Comparison of ENCODE assay signal across 21 cellular contexts in the genomic region with DNA sequence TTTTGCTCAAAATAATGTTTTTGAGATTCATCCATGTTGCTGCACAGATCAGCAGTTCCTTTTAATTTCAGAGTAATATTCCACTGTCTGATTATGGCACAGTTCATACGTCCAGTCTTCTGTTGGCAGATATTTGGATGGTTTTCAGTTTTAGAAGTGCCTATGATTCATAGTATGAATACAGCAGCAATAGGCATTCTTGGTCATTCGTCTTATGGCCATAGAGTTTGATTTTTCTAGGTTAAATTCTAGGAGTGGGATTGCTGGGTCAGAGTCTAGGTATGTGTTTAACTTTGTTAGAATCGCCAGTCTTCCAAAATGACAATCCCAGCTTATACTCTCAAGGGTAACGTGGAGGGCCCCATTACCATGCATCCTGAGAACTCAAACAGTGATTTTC. TPM values are rescaled to one million over a fixed set of nuclear protein-coding genes. Genes with fewer than 3 reads are reported as not detected.
DNase-seq lines count a peak whose midpoint lies in the region; ATAC-seq and TF ChIP-seq lines count a peak whose summit lies in the region.
"Had no signal": no experiment of that assay in that cellular context is flagged by ENCODE, and none has a peak within 500 bp of the region (broad histone marks: within the 10 kb centered on the region; RNA-seq: fewer than 3 reads in every experiment).

No MANE protein-coding gene starts in this region.

- peak; percentile 1 for DNase-seq in RPMI8226
- peak; percentile 41 for DNase-seq in choroid plexus epithelial cell (ENCODE audit: low read depth)
- DNase-seq in iris pigment epithelial cell (ENCODE audit: low read depth): peak; percentile 52
- no peak for DNase-seq in aorta
- DNase-seq in activated gamma-delta T cell (lab: John Stamatoyannopoulos, UW): no peak
- DNase-seq in SHP77 (lab: John Stamatoyannopoulos, UW): no peak
- DNase-seq: activated CD4-positive, CD25-positive, alpha-beta regulatory T cell; activated CD8-positive, alpha-beta T cell treated with anti-CD3 and anti-CD28 coated beads for 36 hours; activated naive CD4-positive, alpha-beta T cell; activated T-cell treated with anti-CD3 and anti-CD28 coated beads, Interleukin-2, amount 50 U/mL, for 1 hour; anterior cingulate cortex; DMS79; lower lobe of right lung; MM.1S; NCI-H82; stimulated activated CD4-positive, alpha-beta T cell treated with anti-CD3 and anti-CD28 coated beads, Interleukin-15, amount 100 ng/mL, for 24 hours had no signal

- WGBS in aorta, 2 donors: 13 to 15% methylated on average over 4 of the region's 4 CpGs

- no peak for TF ChIP-seq CTCF in choroid plexus epithelial cell (conservative IDR thresholded peaks at IDR 0.05; ENCODE audit: low read depth, low read length)

- peaks cover 2% of the 10 kb centered on the region for H3K9me3 ChIP-seq in aorta (ENCODE audit: control insufficient read depth, low read length)
- H3K9me3 ChIP-seq: lower lobe of right lung had no signal

- intact Hi-C loops in aorta (cut with DNase I): loop anchor here (2.0 to 5.0 kb wide), 2 partner anchors 42 to 58 kb away; no protein-coding TSS in a partner anchor

- no peak for ATAC-seq in aorta (ENCODE audit: low FRiP score)
- ATAC-seq in GM19395 (IDR thresholded peaks at IDR 0.05; ENCODE audit: unreplicated experiment): no peak
- ATAC-seq in GM19035 (IDR thresholded peaks at IDR 0.05; ENCODE audit: unreplicated experiment): no peak
- ATAC-seq: activated CD8-positive, alpha-beta T cell treated with anti-CD3 and anti-CD28 coated beads for 36 hours; lower lobe of right lung had no signal

- H3K27me3 ChIP-seq in aorta (ENCODE audit: control insufficient read depth in 1 of 2, insufficient read depth in 2 of 2, low read length in 1 of 2): no peaks in the 10 kb centered on the region
- H3K27me3 ChIP-seq: hepatocyte, right atrium auricular region had no signal

- H3K4me3 ChIP-seq in choroid plexus epithelial cell (ENCODE audit: low read depth, low read length) (no peak overlapping the region), aorta (ENCODE audit: low read length in 2 of 2) (no peak overlapping the region)
- H3K4me3 ChIP-seq: hepatocyte, lower lobe of right lung, right atrium auricular region had no signal

- H3K27ac ChIP-seq in aorta (ENCODE audit: low read depth in 1 of 2, low read length in 2 of 2): peak overlapping the region; percentile 31 to 93
- H3K27ac ChIP-seq: hepatocyte, lower lobe of right lung, right atrium auricular region had no signal

- H3K36me3 ChIP-seq in aorta (ENCODE audit: control insufficient read depth in 1 of 2, insufficient read depth in 2 of 2, low read length in 1 of 2): no peaks in the 10 kb centered on the region
- H3K36me3 ChIP-seq: lower lobe of right lung, right atrium auricular region had no signal

- peaks cover 0 to 8% of the 10 kb centered on the region in 2 donors for H3K4me1 ChIP-seq in aorta (ENCODE audit: control insufficient read depth in 1 of 2, insufficient read depth in 2 of 2, low read length in 2 of 2)
- H3K4me1 ChIP-seq: lower lobe of right lung had no signal

RNA-seq across cellular contexts. Expression of gene IL34, which starts 11.5 kb away (rescaled TPM):
- total RNA-seq in aorta: 10 to 100 TPM; 14.2 to 21.9 TPM
- polyA plus RNA-seq in aorta: 10 to 100 TPM; 19.4 to 98.6 TPM
- total RNA-seq: activated CD8-positive, alpha-beta T cell treated with anti-CD3 and anti-CD28 coated beads for 36 hours; B cell had no signal

RNA-seq across cellular contexts. Expression of gene MTSS2, which starts 51.0 kb away (rescaled TPM):
- 10 to 100 TPM; 65.7 to 87.4 TPM for total RNA-seq in aorta
- 10 to 100 TPM; 22.0 to 33.4 TPM for polyA plus RNA-seq in aorta

Comparison
In these comparisons a context has a peak if more than half of its experiments do, and no peak if none do; other contexts are left out.
1. DNase-seq: peak in RPMI8226 (single experiment), choroid plexus epithelial cell (single experiment) and iris pigment epithelial cell (single experiment); none in aorta (0 of 2), activated gamma-delta T cell (single experiment) and SHP77 (0 of 2).